ENCODE assay signal across 1 cellular context in genomic region chr5:43483210-43484048, GRCh38.
TF ChIP-seq lines count a peak whose summit lies in the region.

A gene with protein sequence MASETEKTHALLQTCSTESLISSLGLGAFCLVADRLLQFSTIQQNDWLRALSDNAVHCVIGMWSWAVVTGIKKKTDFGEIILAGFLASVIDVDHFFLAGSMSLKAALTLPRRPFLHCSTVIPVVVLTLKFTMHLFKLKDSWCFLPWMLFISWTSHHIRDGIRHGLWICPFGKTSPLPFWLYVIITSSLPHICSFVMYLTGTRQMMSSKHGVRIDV (minus strand): TSS chr5:43483865. CDS start chr5:43453969, 29,896 bp downstream.

TF ChIP-seq in K562, 482 proteins besides CTCF, POLR2A, EP300 and RAD21 (continued from another document and continues in another):
- no peak for TF ChIP-seq ZNF512 (tag; IDR thresholded peaks at IDR 0.05)
- no peak for TF ChIP-seq MCM2 (IDR thresholded peaks at IDR 0.05; ENCODE audit: low read depth)
- TF ChIP-seq NELFE (IDR thresholded peaks at IDR 0.05; ENCODE audit: insufficient read depth, insufficient read length), result no peak
- TF ChIP-seq SAFB (IDR thresholded peaks at IDR 0.05; ENCODE audit: borderline replicate concordance, low read depth, low read length), result peak; percentile 95
- no peak for TF ChIP-seq CREB5 (CRISPR knock-in tag; IDR thresholded peaks at IDR 0.05)
- peak in 1 of 2 experiments; percentile 1 for TF ChIP-seq NCOA2 (IDR thresholded peaks at IDR 0.05; ENCODE audit: partially characterized antibody in 2 of 2)
- TF ChIP-seq GMEB1 (CRISPR knock-in tag; IDR thresholded peaks at IDR 0.05), result peak; percentile 75
- TF ChIP-seq FOXP1 (CRISPR knock-in tag; IDR thresholded peaks at IDR 0.05), result peak; percentile 87; the same call in 1 of the 2 replicates
- no peak for TF ChIP-seq ZNF507 (tag; conservative IDR thresholded peaks at IDR 0.05)
- TF ChIP-seq ZNF134 (CRISPR knock-in tag; conservative IDR thresholded peaks at IDR 0.05), result no peak
- 0 out of 2 replicates have a peak, but pooled peaks have one; percentile 32 for TF ChIP-seq HDAC8 (tag; IDR thresholded peaks at IDR 0.05)
- no peak for TF ChIP-seq IRF2 (CRISPR knock-in tag; IDR thresholded peaks at IDR 0.05)
- no peak for TF ChIP-seq USF1 (CRISPR knock-in tag; IDR thresholded peaks at IDR 0.05)
- TF ChIP-seq, protein P1, sequence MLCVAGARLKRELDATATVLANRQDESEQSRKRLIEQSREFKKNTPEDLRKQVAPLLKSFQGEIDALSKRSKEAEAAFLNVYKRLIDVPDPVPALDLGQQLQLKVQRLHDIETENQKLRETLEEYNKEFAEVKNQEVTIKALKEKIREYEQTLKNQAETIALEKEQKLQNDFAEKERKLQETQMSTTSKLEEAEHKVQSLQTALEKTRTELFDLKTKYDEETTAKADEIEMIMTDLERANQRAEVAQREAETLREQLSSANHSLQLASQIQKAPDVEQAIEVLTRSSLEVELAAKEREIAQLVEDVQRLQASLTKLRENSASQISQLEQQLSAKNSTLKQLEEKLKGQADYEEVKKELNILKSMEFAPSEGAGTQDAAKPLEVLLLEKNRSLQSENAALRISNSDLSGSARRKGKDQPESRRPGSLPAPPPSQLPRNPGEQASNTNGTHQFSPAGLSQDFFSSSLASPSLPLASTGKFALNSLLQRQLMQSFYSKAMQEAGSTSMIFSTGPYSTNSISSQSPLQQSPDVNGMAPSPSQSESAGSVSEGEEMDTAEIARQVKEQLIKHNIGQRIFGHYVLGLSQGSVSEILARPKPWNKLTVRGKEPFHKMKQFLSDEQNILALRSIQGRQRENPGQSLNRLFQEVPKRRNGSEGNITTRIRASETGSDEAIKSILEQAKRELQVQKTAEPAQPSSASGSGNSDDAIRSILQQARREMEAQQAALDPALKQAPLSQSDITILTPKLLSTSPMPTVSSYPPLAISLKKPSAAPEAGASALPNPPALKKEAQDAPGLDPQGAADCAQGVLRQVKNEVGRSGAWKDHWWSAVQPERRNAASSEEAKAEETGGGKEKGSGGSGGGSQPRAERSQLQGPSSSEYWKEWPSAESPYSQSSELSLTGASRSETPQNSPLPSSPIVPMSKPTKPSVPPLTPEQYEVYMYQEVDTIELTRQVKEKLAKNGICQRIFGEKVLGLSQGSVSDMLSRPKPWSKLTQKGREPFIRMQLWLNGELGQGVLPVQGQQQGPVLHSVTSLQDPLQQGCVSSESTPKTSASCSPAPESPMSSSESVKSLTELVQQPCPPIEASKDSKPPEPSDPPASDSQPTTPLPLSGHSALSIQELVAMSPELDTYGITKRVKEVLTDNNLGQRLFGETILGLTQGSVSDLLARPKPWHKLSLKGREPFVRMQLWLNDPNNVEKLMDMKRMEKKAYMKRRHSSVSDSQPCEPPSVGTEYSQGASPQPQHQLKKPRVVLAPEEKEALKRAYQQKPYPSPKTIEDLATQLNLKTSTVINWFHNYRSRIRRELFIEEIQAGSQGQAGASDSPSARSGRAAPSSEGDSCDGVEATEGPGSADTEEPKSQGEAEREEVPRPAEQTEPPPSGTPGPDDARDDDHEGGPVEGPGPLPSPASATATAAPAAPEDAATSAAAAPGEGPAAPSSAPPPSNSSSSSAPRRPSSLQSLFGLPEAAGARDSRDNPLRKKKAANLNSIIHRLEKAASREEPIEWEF (CRISPR knock-in tag; IDR thresholded peaks at IDR 0.05), result no peak; the same call in none of the 2 replicates
- no peak for TF ChIP-seq STAT5A (IDR thresholded peaks at IDR 0.05; ENCODE audit: borderline replicate concordance, low read length)
- no peak for TF ChIP-seq TSHZ1 (CRISPR knock-in tag; IDR thresholded peaks at IDR 0.05)
- peak; percentile 96 for TF ChIP-seq EP400 (IDR thresholded peaks at IDR 0.05)
- no peak for TF ChIP-seq PPARD (CRISPR knock-in tag; IDR thresholded peaks at IDR 0.05)
- no peak; the same call in 1 of the 2 replicates for TF ChIP-seq ZNF239 (CRISPR knock-in tag; IDR thresholded peaks at IDR 0.05)
- TF ChIP-seq GTF2E2 (tag; IDR thresholded peaks at IDR 0.05), result peak; percentile 100
- peak; percentile 68 for TF ChIP-seq MTA3 (IDR thresholded peaks at IDR 0.05; ENCODE audit: borderline replicate concordance)
- TF ChIP-seq, protein P2, sequence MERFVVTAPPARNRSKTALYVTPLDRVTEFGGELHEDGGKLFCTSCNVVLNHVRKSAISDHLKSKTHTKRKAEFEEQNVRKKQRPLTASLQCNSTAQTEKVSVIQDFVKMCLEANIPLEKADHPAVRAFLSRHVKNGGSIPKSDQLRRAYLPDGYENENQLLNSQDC (CRISPR knock-in tag; IDR thresholded peaks at IDR 0.05), result no peak
- no peak for TF ChIP-seq ELF2 (CRISPR knock-in tag; IDR thresholded peaks at IDR 0.05)
- TF ChIP-seq POLR2B (IDR thresholded peaks at IDR 0.05; ENCODE audit: low read depth, partially characterized antibody), result peak; percentile 96
- TF ChIP-seq ZNF12 (CRISPR knock-in tag; IDR thresholded peaks at IDR 0.05), result peak; percentile 58; the same call in 1 of the 2 replicates
- TF ChIP-seq POLR2H (tag; IDR thresholded peaks at IDR 0.05; ENCODE audit: low read depth), result peak; percentile 97
- no peak for TF ChIP-seq NFYB (IDR thresholded peaks at IDR 0.05; ENCODE audit: extremely low read depth, insufficient read length)
- peak; percentile 67; the same call in 1 of the 2 replicates for TF ChIP-seq NR3C1 (CRISPR knock-in tag; IDR thresholded peaks at IDR 0.05)
- TF ChIP-seq, protein P3, sequence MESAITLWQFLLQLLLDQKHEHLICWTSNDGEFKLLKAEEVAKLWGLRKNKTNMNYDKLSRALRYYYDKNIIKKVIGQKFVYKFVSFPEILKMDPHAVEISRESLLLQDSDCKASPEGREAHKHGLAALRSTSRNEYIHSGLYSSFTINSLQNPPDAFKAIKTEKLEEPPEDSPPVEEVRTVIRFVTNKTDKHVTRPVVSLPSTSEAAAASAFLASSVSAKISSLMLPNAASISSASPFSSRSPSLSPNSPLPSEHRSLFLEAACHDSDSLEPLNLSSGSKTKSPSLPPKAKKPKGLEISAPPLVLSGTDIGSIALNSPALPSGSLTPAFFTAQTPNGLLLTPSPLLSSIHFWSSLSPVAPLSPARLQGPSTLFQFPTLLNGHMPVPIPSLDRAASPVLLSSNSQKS (CRISPR knock-in tag; IDR thresholded peaks at IDR 0.05), result no peak
- TF ChIP-seq NR2C1 (IDR thresholded peaks at IDR 0.05), result no peak
- 0 out of 2 replicates have a peak, but pooled peaks have one; percentile 34 for TF ChIP-seq NR2C1 (tag; IDR thresholded peaks at IDR 0.05)
- TF ChIP-seq TEAD4 (IDR thresholded peaks at IDR 0.05; ENCODE audit: low read length), result peak; percentile 24; the same call in 1 of the 2 replicates
- TF ChIP-seq TEAD4 (CRISPR knock-in tag; IDR thresholded peaks at IDR 0.05; ENCODE audit: borderline replicate concordance), result no peak
- no peak for TF ChIP-seq ZNF121 (CRISPR knock-in tag; conservative IDR thresholded peaks at IDR 0.05)
- TF ChIP-seq SMARCA5 (IDR thresholded peaks at IDR 0.05), result no peak
- TF ChIP-seq ESRRA (IDR thresholded peaks at IDR 0.05; ENCODE audit: borderline replicate concordance, low read depth), result peak; percentile 90; the same call in 1 of the 2 replicates
- no peak for TF ChIP-seq ZNF282 (CRISPR knock-in tag; IDR thresholded peaks at IDR 0.05)
- no peak for TF ChIP-seq IRF1 (CRISPR knock-in tag; IDR thresholded peaks at IDR 0.05; ENCODE audit: borderline replicate concordance)
- no peak for TF ChIP-seq ZNF408 (CRISPR knock-in tag; IDR thresholded peaks at IDR 0.05; ENCODE audit: low read depth)
- TF ChIP-seq FOXM1 (IDR thresholded peaks at IDR 0.05; ENCODE audit: low read depth), result no peak
- TF ChIP-seq FOXM1 (CRISPR knock-in tag; IDR thresholded peaks at IDR 0.05; ENCODE audit: low read depth), result peak; percentile 59; the same call in 1 of the 2 replicates
- no peak for TF ChIP-seq PTRF (tag; IDR thresholded peaks at IDR 0.05)
- TF ChIP-seq HINFP (tag; conservative IDR thresholded peaks at IDR 0.05; ENCODE audit: low read depth), result no peak
- TF ChIP-seq, protein P4, sequence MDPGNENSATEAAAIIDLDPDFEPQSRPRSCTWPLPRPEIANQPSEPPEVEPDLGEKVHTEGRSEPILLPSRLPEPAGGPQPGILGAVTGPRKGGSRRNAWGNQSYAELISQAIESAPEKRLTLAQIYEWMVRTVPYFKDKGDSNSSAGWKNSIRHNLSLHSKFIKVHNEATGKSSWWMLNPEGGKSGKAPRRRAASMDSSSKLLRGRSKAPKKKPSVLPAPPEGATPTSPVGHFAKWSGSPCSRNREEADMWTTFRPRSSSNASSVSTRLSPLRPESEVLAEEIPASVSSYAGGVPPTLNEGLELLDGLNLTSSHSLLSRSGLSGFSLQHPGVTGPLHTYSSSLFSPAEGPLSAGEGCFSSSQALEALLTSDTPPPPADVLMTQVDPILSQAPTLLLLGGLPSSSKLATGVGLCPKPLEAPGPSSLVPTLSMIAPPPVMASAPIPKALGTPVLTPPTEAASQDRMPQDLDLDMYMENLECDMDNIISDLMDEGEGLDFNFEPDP (CRISPR knock-in tag; IDR thresholded peaks at IDR 0.05), result no peak; the same call in 1 of the 2 replicates
